24 cellular contexts compared by ENCODE assay signal in the genomic region with DNA sequence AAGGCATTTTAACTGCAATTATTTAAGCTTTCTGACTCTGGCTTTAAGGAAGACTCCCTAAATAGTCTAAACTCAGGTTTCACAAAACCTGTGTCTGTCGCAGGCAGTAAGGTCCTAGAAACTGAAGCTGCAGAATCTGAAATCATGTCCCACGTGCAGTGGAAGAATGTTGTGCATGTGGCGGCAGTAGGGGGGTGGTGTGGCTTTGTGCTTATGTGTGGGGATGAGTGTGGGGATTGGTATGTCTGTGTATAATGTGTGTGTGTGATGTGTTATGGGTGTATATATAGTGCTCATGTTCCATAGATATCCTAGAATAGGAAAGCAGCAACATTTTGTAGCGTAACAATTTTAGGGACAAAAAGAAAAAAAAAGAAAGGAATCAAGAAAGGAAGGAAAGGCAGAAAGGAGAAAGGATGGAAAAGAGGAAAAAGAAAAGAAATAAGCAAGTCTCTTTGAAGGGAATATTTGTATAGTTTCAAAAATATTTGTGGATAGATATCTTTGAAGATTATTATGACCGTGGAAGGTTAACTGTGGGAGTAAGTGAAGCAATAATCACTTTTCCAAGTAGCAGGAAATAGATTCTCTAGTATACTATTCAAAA. TPM values are rescaled to one million over a fixed set of nuclear protein-coding genes. Genes with fewer than 3 reads are reported as not detected.
DNase-seq lines count a peak whose midpoint lies in the region; ATAC-seq, FAIRE-seq and TF ChIP-seq lines count a peak whose summit lies in the region.
"Had no signal": no experiment of that assay in that cellular context is flagged by ENCODE, and none has a peak within 500 bp of the region (broad histone marks: within the 10 kb centered on the region; RNA-seq: fewer than 3 reads in every experiment).

No MANE protein-coding gene starts in this region.

- H3K9ac ChIP-seq in SK-N-SH (no peak overlapping the region), colonic mucosa (ENCODE audit: low read depth in 2 of 2, low read length in 2 of 2) (peak overlapping the region in 1 of 2 donors; percentile 72), mucosa of rectum (ENCODE audit: low read depth in 1 of 2, low read length in 2 of 2) (no peak overlapping the region)

- no peaks in the 10 kb centered on the region for H3K4me1 Mint-ChIP-seq in endothelial cell (ENCODE audit: unreplicated experiment)
- H3K4me1 Mint-ChIP-seq: activated B cell treated with CpG ODN at 0.5 μM for 24 hours had no signal

- no peaks in the 10 kb centered on the region for H4K20me1 ChIP-seq in SK-N-SH (ENCODE audit: insufficient read depth)

- H3K9me2 ChIP-seq in SK-N-SH: no peaks in the 10 kb centered on the region

- no peak overlapping the region for H3K27ac ChIP-seq in SK-N-SH (ENCODE audit: low read depth in 2 of 2, low read length in 1 of 2)
- peak overlapping the region; percentile 68 for H3K27ac ChIP-seq in colonic mucosa
- peak overlapping the region; percentile 57 to 71 for H3K27ac ChIP-seq in mucosa of rectum (ENCODE audit: low read depth in 2 of 2, low read length in 2 of 2)
- H3K27ac ChIP-seq in upper lobe of right lung: peak overlapping the region; percentile 7
- H3K27ac ChIP-seq in pancreas: no peak overlapping the region
- H3K27ac ChIP-seq: 22Rv1 had no signal

- H3K27me3 Mint-ChIP-seq in endothelial cell (ENCODE audit: unreplicated experiment): peaks cover 2% of the 10 kb centered on the region

- no peak overlapping the region for H3K4me2 ChIP-seq in SK-N-SH

- no peak for TF ChIP-seq RAD21 in SK-N-SH (IDR thresholded peaks at IDR 0.05; ENCODE audit: low read length)

- no peak overlapping the region for H2AFZ ChIP-seq in SK-N-SH (ENCODE audit: low read depth)

- no peaks in the 10 kb centered on the region for H3F3A ChIP-seq in SK-N-SH (replicated peaks; ENCODE audit: insufficient read depth)

- no peaks in the 10 kb centered on the region for H3K36me3 ChIP-seq in SK-N-SH (replicated peaks in 1 of 2; ENCODE audit: control insufficient read depth in 1 of 2, insufficient read depth in 2 of 2, low read length in 1 of 2)
- H3K36me3 ChIP-seq in colonic mucosa: no peaks in the 10 kb centered on the region
- no peaks in the 10 kb centered on the region for H3K36me3 ChIP-seq in mucosa of rectum (ENCODE audit: control insufficient read depth in 2 of 2, insufficient read depth in 2 of 2, low read length in 2 of 2)
- no peaks in the 10 kb centered on the region for H3K36me3 ChIP-seq in upper lobe of right lung
- no peaks in the 10 kb centered on the region for H3K36me3 ChIP-seq in pancreas
- H3K36me3 ChIP-seq: upper lobe of left lung had no signal

- no peaks in the 10 kb centered on the region for H3K79me2 ChIP-seq in SK-N-SH (ENCODE audit: insufficient read depth)

- no peaks in the 10 kb centered on the region for H3K36me3 Mint-ChIP-seq in endothelial cell (ENCODE audit: low read depth, unreplicated experiment)

- DNase-seq in SK-N-SH (no peak), colonic mucosa (no peak), upper lobe of right lung (no peak), endothelial cell (ENCODE audit: low spot score) (no peak), pancreas (no peak), GM13976 (ENCODE audit: low spot score) (no peak)
- DNase-seq: activated B cell treated with CpG ODN at 0.5 μM for 24 hours; activated CD4-positive, alpha-beta memory T cell treated with anti-CD3 and anti-CD28 coated beads, Interleukin-2, amount 10 ng/mL, durations not matched to agents 7 days and 5 days; activated naive CD4-positive, alpha-beta T cell treated with anti-CD3 and anti-CD28 coated beads for 36 hours; activated T-cell treated with anti-CD3 and anti-CD28 coated beads, Interleukin-2, amount 50 U/mL, for 24 hours; aorta; Calu3; H9; NCI-H1694 treated with DMSO at 0.1 percent for 48 hours; NCI-H748 treated with DMSO at 0.1 percent for 48 hours; occipital lobe; SIG-M5; stimulated activated naive CD4-positive, alpha-beta T cell treated with Interleukin-2 at 50 U/mL for 16 hours; T-helper 2 cell had no signal

- no peak overlapping the region for H3K27ac Mint-ChIP-seq in endothelial cell (ENCODE audit: unreplicated experiment)
- H3K27ac Mint-ChIP-seq: activated B cell treated with CpG ODN at 0.5 μM for 24 hours; activated CD4-positive, alpha-beta memory T cell treated with anti-CD3 and anti-CD28 coated beads, Interleukin-2, amount 10 ng/mL, durations not matched to agents 7 days and 5 days; activated naive CD4-positive, alpha-beta T cell treated with anti-CD3 and anti-CD28 coated beads for 36 hours; activated T-cell treated with anti-CD3 and anti-CD28 coated beads, Interleukin-2, amount 50 U/mL, for 24 hours; H9 had no signal

- ATAC-seq in SK-N-SH treated with all-trans-retinoic acid at 6 μM for 48 hours: peak; percentile 33; the same call in 1 of the 3 replicates
- ATAC-seq in upper lobe of right lung: peak; percentile 11
- ATAC-seq in pancreas: no peak

- H3K9me3 Mint-ChIP-seq in endothelial cell (ENCODE audit: unreplicated experiment): no peaks in the 10 kb centered on the region
- H3K9me3 Mint-ChIP-seq: activated B cell treated with CpG ODN at 0.5 μM for 24 hours; activated CD4-positive, alpha-beta memory T cell treated with anti-CD3 and anti-CD28 coated beads, Interleukin-2, amount 10 ng/mL, durations not matched to agents 7 days and 5 days; activated naive CD4-positive, alpha-beta T cell treated with anti-CD3 and anti-CD28 coated beads for 36 hours; activated T-cell treated with anti-CD3 and anti-CD28 coated beads, Interleukin-2, amount 50 U/mL, for 24 hours; H9 had no signal

- no peaks in the 10 kb centered on the region; a peak in 1 of 4 replicates for H3K4me1 ChIP-seq in SK-N-SH (ENCODE audit: control insufficient read depth in 1 of 2, insufficient read depth in 2 of 2, low read depth in 1 of 2, low read length in 1 of 2)
- H3K4me1 ChIP-seq in colonic mucosa: peaks cover 10% of the 10 kb centered on the region
- H3K4me1 ChIP-seq in mucosa of rectum (ENCODE audit: control insufficient read depth in 2 of 2, insufficient read depth in 2 of 2, low read length in 2 of 2): peaks cover 10 to 37% of the 10 kb centered on the region in 2 donors
- H3K4me1 ChIP-seq in upper lobe of right lung: peaks cover 3% of the 10 kb centered on the region
- peaks cover 0 to 9% (median 2%) of the 10 kb centered on the region in 3 donors for H3K4me1 ChIP-seq in pancreas

- H3K4me3 ChIP-seq in SK-N-SH (ENCODE audit: low read depth in 2 of 2, low read length in 1 of 2) (no peak overlapping the region), colonic mucosa (no peak overlapping the region), mucosa of rectum (ENCODE audit: low read length in 2 of 2) (peak overlapping the region in 1 of 2 donors; percentile 8), upper lobe of right lung (no peak overlapping the region), pancreas (no peak overlapping the region)
- H3K4me3 ChIP-seq: mucosa of descending colon, upper lobe of left lung had no signal

- H3K27me3 ChIP-seq in SK-N-SH (ENCODE audit: insufficient read depth): no peaks in the 10 kb centered on the region
- H3K27me3 ChIP-seq in colonic mucosa: no peaks in the 10 kb centered on the region
- no peaks in the 10 kb centered on the region for H3K27me3 ChIP-seq in mucosa of rectum (ENCODE audit: control insufficient read depth in 2 of 2, insufficient read depth in 2 of 2, low read length in 2 of 2)
- no peaks in the 10 kb centered on the region for H3K27me3 ChIP-seq in upper lobe of right lung
- H3K27me3 ChIP-seq in pancreas: no peaks in the 10 kb centered on the region
- H3K27me3 ChIP-seq: upper lobe of left lung had no signal

- no peak overlapping the region for H3K4me3 Mint-ChIP-seq in endothelial cell (ENCODE audit: unreplicated experiment)
- H3K4me3 Mint-ChIP-seq: activated B cell treated with CpG ODN at 0.5 μM for 24 hours; activated CD4-positive, alpha-beta memory T cell treated with anti-CD3 and anti-CD28 coated beads, Interleukin-2, amount 10 ng/mL, durations not matched to agents 7 days and 5 days; activated naive CD4-positive, alpha-beta T cell treated with anti-CD3 and anti-CD28 coated beads for 36 hours; activated T-cell treated with anti-CD3 and anti-CD28 coated beads, Interleukin-2, amount 50 U/mL, for 24 hours; H9 had no signal

- CTCF ChIA-PET in SK-N-SH (lab: Yijun Ruan, JAX): interaction anchor here (1.2 kb wide), 1 partner anchor 18 kb away, joined by 3 read pairs; no protein-coding TSS in a partner anchor

- intact Hi-C loops in colonic mucosa (cut with DNase I) (no loop called here), upper lobe of right lung (cut with DNase I) (no loop called here), pancreas (cut with DNase I) (no loop called here)

- no peak for FAIRE-seq in pancreas (lab: Jason Lieb, UNC)

- POLR2A ChIA-PET in SK-N-SH (lab: Yijun Ruan, JAX): no interaction called here

- H3K9me3 ChIP-seq in SK-N-SH: no peaks in the 10 kb centered on the region
- H3K9me3 ChIP-seq in colonic mucosa: no peaks in the 10 kb centered on the region
- no peaks in the 10 kb centered on the region for H3K9me3 ChIP-seq in mucosa of rectum (ENCODE audit: control insufficient read depth in 2 of 2, low read length in 2 of 2)
- no peaks in the 10 kb centered on the region for H3K9me3 ChIP-seq in upper lobe of right lung
- no peaks in the 10 kb centered on the region for H3K9me3 ChIP-seq in pancreas
- H3K9me3 ChIP-seq: mucosa of descending colon, upper lobe of left lung had no signal

- no peak for TF ChIP-seq CTCF in SK-N-SH (IDR thresholded peaks at IDR 0.05)
- no peak for TF ChIP-seq CTCF in colonic mucosa (IDR thresholded peaks at IDR 0.05)
- no peak for TF ChIP-seq CTCF in upper lobe of right lung (IDR thresholded peaks at IDR 0.05)
- TF ChIP-seq CTCF in endothelial cell (IDR thresholded peaks at IDR 0.05; ENCODE audit: unreplicated experiment): no peak
- no peak for TF ChIP-seq CTCF in pancreas (IDR thresholded peaks at IDR 0.05)
- TF ChIP-seq CTCF in GM13976 (IDR thresholded peaks at IDR 0.05; ENCODE audit: borderline replicate concordance, control extremely low read depth, extremely low read depth, insufficient read depth, missing control alignments): no peak

- no peak for TF ChIP-seq EP300 in SK-N-SH (IDR thresholded peaks at IDR 0.05; ENCODE audit: borderline replicate concordance in 1 of 2, low read depth in 1 of 2, low read length in 1 of 2)

- in situ Hi-C loops in GM13976 (cut with MboI; ENCODE audit: low sequenced_read_pairs, unreplicated experiment): no loop called here

- 93% methylated on average over 5 of the region's 5 CpGs for WGBS in SK-N-SH (ENCODE audit: low lambda C conversion rate)
- 84 to 85% methylated on average over 5 of the region's 5 CpGs for WGBS in pancreas, 2 donors

TF ChIP-seq in SK-N-SH, 30 proteins besides CTCF, POLR2A, EP300 and RAD21 (continues in another document):
- TF ChIP-seq JUND (IDR thresholded peaks at IDR 0.05): no peak

RNA-seq across cellular contexts. Expression of gene ANKDD1B, which starts 6.6 kb away (rescaled TPM):
- polyA plus RNA-seq in SK-N-SH (2012; rRNA removed): 0.05 and 0.12 TPM in 2 replicates
- 0.01 TPM in 1 of 2 replicates, not detected in the other for polyA plus RNA-seq in SK-N-SH (2012; cell fraction: cytosol; rRNA removed)
- 0.95 and 1.0 TPM in 2 replicates for polyA plus RNA-seq in SK-N-SH (2012; cell fraction: nucleus; rRNA removed)
- 1 to 10 TPM; 3.6 to 6.3 TPM for total RNA-seq in colonic mucosa
- 3.7 TPM for total RNA-seq in upper lobe of right lung
- total RNA-seq in endothelial cell (ENCODE audit: unreplicated experiment): 0.31 TPM
- total RNA-seq in pancreas: under 1 TPM; 0.38 to 0.79 (median 0.54) TPM
- polyA plus RNA-seq in pancreas: 1 to 10 TPM in 1 of 2 donors, under 1 TPM in 1; 0.66 to 1.3 TPM
- total RNA-seq: activated naive CD4-positive, alpha-beta T cell treated with anti-CD3 and anti-CD28 coated beads for 36 hours had no signal

Comparison
In these comparisons a context has a peak if more than half of its experiments do, and no peak if none do; other contexts are left out.
1. ATAC-seq: peak in SK-N-SH treated with all-trans-retinoic acid at 6 μM for 48 hours (single experiment) and upper lobe of right lung (single experiment); none in pancreas (0 of 4).
2. H3K27ac ChIP-seq: peak in colonic mucosa (single experiment), mucosa of rectum (2 of 2) and upper lobe of right lung (single experiment); none in SK-N-SH (0 of 2) and pancreas (0 of 4).